Comparison of ENCODE assay signal across 18 cellular contexts in the genomic region with DNA sequence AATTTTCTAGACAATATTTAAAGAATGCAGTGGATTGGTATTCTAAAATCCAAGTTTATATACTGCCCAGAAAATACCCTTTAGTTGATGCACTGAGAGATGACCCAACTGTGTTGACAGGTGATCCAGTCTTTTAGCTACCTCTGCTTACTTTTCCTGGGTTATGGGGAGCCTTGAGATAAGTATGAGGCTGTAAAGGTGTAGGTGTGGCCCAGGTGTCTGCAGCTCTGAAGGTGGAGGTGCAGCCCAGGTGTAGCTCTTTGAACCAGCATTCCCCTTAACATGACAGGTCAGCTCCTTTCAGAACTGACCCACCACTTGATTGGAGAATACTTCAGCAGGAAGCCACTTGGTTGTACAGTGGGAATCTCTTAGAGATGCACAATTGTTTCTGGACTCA.
DNase-seq lines count a peak whose midpoint lies in the region; ATAC-seq, FAIRE-seq and TF ChIP-seq lines count a peak whose summit lies in the region.
"Had no signal": no experiment of that assay in that cellular context is flagged by ENCODE, and none has a peak within 500 bp of the region (broad histone marks: within the 10 kb centered on the region; RNA-seq: fewer than 3 reads in every experiment).

No MANE protein-coding gene starts in this region.

- TF ChIP-seq RAD21 in HepG2 (CRISPR knock-in tag; IDR thresholded peaks at IDR 0.05): no peak

- no peak for TF ChIP-seq EP300 in HepG2 (IDR thresholded peaks at IDR 0.05; ENCODE audit: low read depth in 2 of 2, low read length in 2 of 2)
- TF ChIP-seq EP300 in HepG2 (CRISPR knock-in tag; IDR thresholded peaks at IDR 0.05; ENCODE audit: borderline replicate concordance): no peak

- no TSS peak for BruUV-seq in HepG2 (replicated peaks; lab: Mats Ljungman, UMichigan)

- no peak overlapping the region for H3K9ac ChIP-seq in HepG2 (ENCODE audit: insufficient read depth, low read depth, low read length)
- H3K9ac ChIP-seq: BLaER1 had no signal

- POLR2A ChIA-PET in HepG2 (lab: Yijun Ruan, JAX): interaction anchor here (1.0 to 5.0 kb wide), 3 partner anchors 61 to 89 kb away, joined by 3 to 98 read pairs (median 5); no protein-coding TSS in a partner anchor

- DNase-seq in HepG2 (ENCODE audit: low spot score) (no peak), right lobe of liver (no peak), left colon (peak in 1 of 2 donors; percentile 20), small intestine (peak; percentile 10), posterior cingulate gyrus (no peak)
- DNase-seq: 8988T; CD8-positive, alpha-beta memory T cell; COR-L47; DMS 273 treated with DMSO at 0.1 percent for 48 hours; DMS53; DND-41; EL; GOT3; H7 had no signal

- no peak overlapping the region for H2AFZ ChIP-seq in HepG2 (ENCODE audit: low read length)

- H3K4me3 ChIP-seq in HepG2 (replicated peaks in 1 of 3; ENCODE audit: insufficient read depth in 1 of 3, low read depth in 2 of 3, low read length in 3 of 3): no peak overlapping the region
- no peak overlapping the region for H3K4me3 ChIP-seq in right lobe of liver
- no peak overlapping the region for H3K4me3 ChIP-seq in small intestine (ENCODE audit: low read depth in 1 of 2, low read length in 2 of 2)
- H3K4me3 ChIP-seq: BLaER1 had no signal

- H3K27ac ChIP-seq in HepG2 (ENCODE audit: extremely low read length, insufficient read depth, low read length): no peak overlapping the region
- no peak overlapping the region for H3K27ac ChIP-seq in right lobe of liver
- H3K27ac ChIP-seq in small intestine (ENCODE audit: low read depth in 1 of 2, low read length in 1 of 2): no peak overlapping the region
- H3K27ac ChIP-seq: BLaER1 had no signal

- H3K4me1 ChIP-seq in HepG2 (ENCODE audit: insufficient read depth, low read length) (peaks cover 76% of the 10 kb centered on the region), right lobe of liver (peaks cover 0 to 29% (median 13%) of the 10 kb centered on the region in 4 donors), small intestine (ENCODE audit: control insufficient read depth in 2 of 2, insufficient read depth in 1 of 2, low read depth in 1 of 2, low read length in 1 of 2) (peaks cover 0 to 6% of the 10 kb centered on the region in 2 donors)

- H3K36me3 ChIP-seq in HepG2 (replicated peaks in 1 of 2; ENCODE audit: control insufficient read depth in 1 of 2, insufficient read depth in 2 of 2, low read length in 2 of 2): no peaks in the 10 kb centered on the region
- no peaks in the 10 kb centered on the region for H3K36me3 ChIP-seq in right lobe of liver
- no peaks in the 10 kb centered on the region for H3K36me3 ChIP-seq in small intestine (ENCODE audit: control insufficient read depth in 2 of 2, insufficient read depth in 2 of 2, low read length in 2 of 2)
- H3K36me3 ChIP-seq: BLaER1 had no signal

- intact Hi-C loops in HepG2 (cut with micrococcal nuclease; ENCODE audit: unreplicated experiment) (no loop called here), right lobe of liver (cut with DNase I) (loop anchor here in 1 of 2 donors (10.0 kb wide), 1 partner anchor 66 kb away; a partner anchor contains a TSS), left colon (cut with DNase I, micrococcal nuclease) (loop anchor here in 1 of 2 donors (10.0 kb wide), 1 partner anchor 94 kb away; no protein-coding TSS in a partner anchor), posterior cingulate gyrus (cut with DNase I) (loop anchor here (10.0 kb wide), 1 partner anchor 106 kb away; no protein-coding TSS in a partner anchor)

- H4K20me1 ChIP-seq in HepG2 (ENCODE audit: insufficient read depth, low read length): no peaks in the 10 kb centered on the region
- H4K20me1 ChIP-seq: BLaER1 had no signal

- TF ChIP-seq POLR2A in HepG2 (IDR thresholded peaks at IDR 0.05; ENCODE audit: insufficient read depth in 1 of 2, low read depth in 2 of 2, low read length in 2 of 2) (no peak), right lobe of liver (IDR thresholded peaks at IDR 0.05) (no peak)

- H3K27me3 ChIP-seq in HepG2 (ENCODE audit: control insufficient read depth in 1 of 2, insufficient read depth in 2 of 2, low read length in 2 of 2) (no peaks in the 10 kb centered on the region), right lobe of liver (no peaks in the 10 kb centered on the region), small intestine (ENCODE audit: control insufficient read depth in 2 of 2, insufficient read depth in 2 of 2, low read length in 2 of 2) (no peaks in the 10 kb centered on the region)
- H3K27me3 ChIP-seq: BLaER1 had no signal

- no peak overlapping the region for H3K4me2 ChIP-seq in HepG2 (ENCODE audit: low read depth, low read length)
- H3K4me2 ChIP-seq: BLaER1 had no signal

- ATAC-seq in HepG2: no peak
- no peak for ATAC-seq in right lobe of liver
- peak; percentile 67 for ATAC-seq in left colon
- ATAC-seq in GM18909 (IDR thresholded peaks at IDR 0.05; ENCODE audit: poor library complexity, unreplicated experiment): no peak
- no peak for ATAC-seq in GM21515 (IDR thresholded peaks at IDR 0.05; ENCODE audit: unreplicated experiment)

- CTCF ChIA-PET in HepG2 (lab: Yijun Ruan, JAX; ENCODE audit: low intra/inter-chr PET ratio, low total read pairs): interaction anchor here (2.4 kb wide), 1 partner anchor 105 kb away, joined by 11 read pairs; no protein-coding TSS in a partner anchor

- in situ Hi-C loops in HepG2 (cut with HindIII; ENCODE audit: extremely low pct_ligation_motif_present, low pct_unique_long_range_greater_than_20kb): loop anchor here (5.0 kb wide), 3 partner anchors 64 to 104 kb away; a partner anchor contains a TSS

- TF ChIP-seq CTCF in HepG2 (CRISPR knock-in tag; IDR thresholded peaks at IDR 0.05) (no peak), right lobe of liver (IDR thresholded peaks at IDR 0.05) (no peak)

- peaks cover 13% of the 10 kb centered on the region for H3K79me2 ChIP-seq in HepG2 (ENCODE audit: insufficient read depth, low read length)

- no peak for FAIRE-seq in HepG2 (lab: Jason Lieb, UNC)
- no peak for FAIRE-seq in small intestine (lab: Jason Lieb, UNC)
- FAIRE-seq: GM12891 had no signal

- H3K9me3 ChIP-seq in HepG2 (ENCODE audit: low read length) (no peaks in the 10 kb centered on the region), right lobe of liver (no peaks in the 10 kb centered on the region), small intestine (ENCODE audit: control insufficient read depth, low read depth) (no peaks in the 10 kb centered on the region)
- H3K9me3 ChIP-seq: BLaER1 had no signal

TF ChIP-seq in HepG2, 621 proteins besides CTCF, POLR2A, EP300 and RAD21:
- TF ChIP-seq ZNF292 (CRISPR knock-in tag; IDR thresholded peaks at IDR 0.05; ENCODE audit: borderline replicate concordance, low read depth) (no peak), SOX6 (IDR thresholded peaks at IDR 0.05) (no peak), SOX6 (CRISPR knock-in tag; IDR thresholded peaks at IDR 0.05) (0 out of 2 replicates have a peak, but pooled peaks have one; percentile 21)
